1 cellular context compared by ENCODE assay signal in the genomic region with DNA sequence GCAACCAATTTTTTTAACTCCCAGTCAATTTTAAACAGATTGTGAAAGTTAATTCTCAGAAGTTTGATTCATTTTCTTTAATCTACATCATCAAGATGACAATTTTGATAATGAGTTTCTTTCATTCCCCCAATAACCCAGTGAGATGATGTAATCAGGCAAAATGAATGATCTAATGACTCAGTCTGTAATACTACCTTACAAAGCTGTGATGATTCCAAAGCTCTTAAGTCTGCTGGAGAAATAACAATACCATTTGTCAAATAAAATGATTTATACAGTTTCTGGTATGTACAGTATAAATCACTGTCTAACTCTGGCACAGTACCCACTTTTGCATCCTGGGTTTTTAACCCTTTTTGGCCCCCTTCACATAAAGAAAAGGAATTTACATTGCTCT.
A peak's percentile ranks its signal among the peaks of the same experiment; 100 is the strongest.
TF ChIP-seq lines count a peak whose summit lies in the region.

No MANE protein-coding gene starts in this region.

TF ChIP-seq in IMR-90, 13 proteins besides CTCF, POLR2A, EP300 and RAD21:
- 0 out of 2 replicates have a peak, but pooled peaks have one; percentile 18 for TF ChIP-seq FOS (IDR thresholded peaks at IDR 0.05; ENCODE audit: low read depth, low read length)
- no peak for TF ChIP-seq RFX5 (IDR thresholded peaks at IDR 0.05; ENCODE audit: low read depth, low read length)
- peak; percentile 90 for TF ChIP-seq CEBPB (IDR thresholded peaks at IDR 0.05; ENCODE audit: low read depth, low read length)
